In genomic region chr9:97038909-97039781, GRCh38 we compare ENCODE assay signal across 8 cellular contexts. TPM values are rescaled to one million over a fixed set of nuclear protein-coding genes. Genes with fewer than 3 reads are reported as not detected.
DNase-seq lines count a peak whose midpoint lies in the region; ATAC-seq and TF ChIP-seq lines count a peak whose summit lies in the region.

Gene CTSV (minus strand): TSS chr9:97039142. CDS start chr9:97038043, 1,099 bp downstream.

- no peak for TF ChIP-seq POLR2A in IMR-90 (IDR thresholded peaks at IDR 0.05; ENCODE audit: low read depth, low read length)

- H2BK5ac ChIP-seq in IMR-90 (ENCODE audit: low read depth, low read length, poor library complexity, severe bottlenecking): no peak within 1 kb of the TSS

- peaks cover 15% of the 10 kb centered on the region for H3K36me3 Mint-ChIP-seq in Calu3 (ENCODE audit: insufficient read depth, unreplicated experiment)
- no peaks in the 10 kb centered on the region for H3K36me3 Mint-ChIP-seq in natural killer cell
- H3K36me3 Mint-ChIP-seq in stimulated activated naive B cell treated with anti-CD40 and anti-IgM and Interleukin-4, amounts not matched to agents 10 μg/mL and 1 μg/mL and 100 μg/mL, for 72 hours: peaks cover 0 to 5% of the 10 kb centered on the region in 2 donors

- peak; percentile 97 for ATAC-seq in GM21529 (IDR thresholded peaks at IDR 0.05; ENCODE audit: unreplicated experiment)
- peak; percentile 100 for ATAC-seq in IMR-90 (ENCODE audit: low read depth)
- ATAC-seq in natural killer cell: peak; percentile 91 to 96 (median 96)
- ATAC-seq in stimulated activated naive B cell treated with anti-CD40 and anti-IgM and Interleukin-4, amounts not matched to agents 10 μg/mL and 1 μg/mL and 100 μg/mL, for 72 hours (replicated peaks): peak; percentile 98 to 99

- H2AFZ ChIP-seq in IMR-90 (replicated peaks; ENCODE audit: low read length, poor library complexity) (peak within 1 kb of the TSS; percentile 99), PC-9 (peak within 1 kb of the TSS; percentile 87)

- peak within 1 kb of the TSS; percentile 44 for H2AK9ac ChIP-seq in IMR-90 (replicated peaks; ENCODE audit: low read depth, low read length, poor library complexity)

- H3K27ac Mint-ChIP-seq in Calu3 (ENCODE audit: unreplicated experiment): peak within 1 kb of the TSS; percentile 44
- H3K27ac Mint-ChIP-seq in natural killer cell: no peak within 1 kb of the TSS
- peak within 1 kb of the TSS; percentile 16 for H3K27ac Mint-ChIP-seq in stimulated activated naive B cell treated with anti-CD40 and anti-IgM and Interleukin-4, amounts not matched to agents 10 μg/mL and 1 μg/mL and 100 μg/mL, for 72 hours

- no peak within 1 kb of the TSS for H2BK120ac ChIP-seq in IMR-90 (ENCODE audit: low read depth, low read length)

- no TSS peak for BruUV-seq in Calu3 (replicated peaks; lab: Mats Ljungman, UMichigan)
- BruUV-seq in IMR-90 (replicated peaks; lab: Mats Ljungman, UMichigan): no TSS peak
- BruUV-seq in PC-9 (replicated peaks; lab: Mats Ljungman, UMichigan): TSS peak; percentile 94

- in situ Hi-C loops in IMR-90 (cut with MboI; ENCODE audit: low sequenced_read_pairs): no loop called here

- TF ChIP-seq CTCF in Calu3 (IDR thresholded peaks at IDR 0.05; ENCODE audit: unreplicated experiment) (no peak), IMR-90 (conservative IDR thresholded peaks at IDR 0.05; ENCODE audit: low read depth, low read length) (no peak), PC-9 (conservative IDR thresholded peaks at IDR 0.05) (no peak), fibroblast of mammary gland (conservative IDR thresholded peaks at IDR 0.05; ENCODE audit: control insufficient read depth, insufficient read depth, low read depth, low read length) (no peak), natural killer cell (IDR thresholded peaks at IDR 0.05) (no peak)

- DNase-seq in Calu3 (peak; percentile 88), IMR-90 (peak; percentile 66), PC-9 (peak; percentile 80 to 97), activated T-helper 1 cell treated with Interleukin-2 at 50 U/mL for 16 hours (ENCODE audit: low read depth) (peak; percentile 41), fibroblast of mammary gland (ENCODE audit: low read depth) (peak; percentile 68), natural killer cell (peak; percentile 51)
- DNase-seq in stimulated activated naive B cell treated with anti-CD40 and anti-IgM and Interleukin-4, amounts not matched to agents 10 μg/mL and 1 μg/mL and 100 μg/mL, for 72 hours: peak; percentile 71

- H3K4me1 ChIP-seq in IMR-90 (ENCODE audit: control insufficient read depth, insufficient read depth, low read length): no peaks in the 10 kb centered on the region
- H3K4me1 ChIP-seq in PC-9 (replicated peaks; ENCODE audit: insufficient read depth): peaks cover 28% of the 10 kb centered on the region

- WGBS in IMR-90 (ENCODE audit: extremely low coverage in 2 of 2, insufficient read length in 1 of 2), 2 experiments: 0% methylated on average over 14 of the region's 60 CpGs; no CpG with 5 or more reads in 1 of the 2 experiments

- H2BK20ac ChIP-seq in IMR-90 (ENCODE audit: low read depth, low read length): no peak within 1 kb of the TSS

- no peaks in the 10 kb centered on the region for H3K9me2 ChIP-seq in PC-9 (ENCODE audit: insufficient read depth)

- H2BK15ac ChIP-seq in IMR-90 (ENCODE audit: low read depth, low read length): no peak within 1 kb of the TSS

- H4K20me1 ChIP-seq in IMR-90 (ENCODE audit: insufficient read depth, low read length) (no peaks in the 10 kb centered on the region), PC-9 (ENCODE audit: insufficient read depth) (no peaks in the 10 kb centered on the region)

- dilution Hi-C loops in IMR-90 (cut with HindIII; ENCODE audit: low sequenced_read_pairs, unreplicated experiment): no loop called here

- no peak within 1 kb of the TSS for H2AK5ac ChIP-seq in IMR-90 (ENCODE audit: low read depth, low read length)

- H3K9me3 Mint-ChIP-seq in Calu3 (ENCODE audit: low read depth, unreplicated experiment) (no peaks in the 10 kb centered on the region), natural killer cell (no peaks in the 10 kb centered on the region)
- H3K9me3 Mint-ChIP-seq in stimulated activated naive B cell treated with anti-CD40 and anti-IgM and Interleukin-4, amounts not matched to agents 10 μg/mL and 1 μg/mL and 100 μg/mL, for 72 hours: peaks cover 0 to 4% of the 10 kb centered on the region in 2 donors

- H3K4me3 ChIP-seq in IMR-90 (ENCODE audit: insufficient read depth, low read depth, low read length) (peak within 1 kb of the TSS; percentile 50), PC-9 (peak within 1 kb of the TSS; percentile 60), fibroblast of mammary gland (ENCODE audit: control insufficient read depth, low read depth, low read length) (peak within 1 kb of the TSS; percentile 55)

- intact Hi-C loops in Calu3 (cut with micrococcal nuclease; ENCODE audit: unreplicated experiment) (no loop called here), IMR-90 (cut with micrococcal nuclease) (no loop called here), PC-9 (cut with micrococcal nuclease; ENCODE audit: unreplicated experiment) (no loop called here), natural killer cell (cut with micrococcal nuclease) (no loop called here)

- H3K27me3 ChIP-seq in IMR-90 (ENCODE audit: control insufficient read depth, insufficient read depth, low read length) (peaks cover 11% of the 10 kb centered on the region), PC-9 (ENCODE audit: insufficient read depth, low read depth) (no peaks in the 10 kb centered on the region)

- H3K56ac ChIP-seq in IMR-90 (ENCODE audit: extremely low read depth, insufficient read depth, low read length): no peak within 1 kb of the TSS

- H3K4ac ChIP-seq in IMR-90 (ENCODE audit: low read depth, low read length): no peak within 1 kb of the TSS

- H3K27ac ChIP-seq in IMR-90 (ENCODE audit: insufficient read depth, low read length): no peak within 1 kb of the TSS
- no peak within 1 kb of the TSS for H3K27ac ChIP-seq in PC-9

- no peak within 1 kb of the TSS for H4K5ac ChIP-seq in IMR-90 (ENCODE audit: low read depth, low read length)

- no peak for TF ChIP-seq RAD21 in IMR-90 (IDR thresholded peaks at IDR 0.05; ENCODE audit: low read length)

- H4K8ac ChIP-seq in IMR-90 (ENCODE audit: low read depth in 2 of 2, low read length in 2 of 2): peak within 1 kb of the TSS in 1 of 2 experiments; percentile 2; a peak in 1 of 4 replicates

- no peak within 1 kb of the TSS for H3K9ac ChIP-seq in IMR-90 (ENCODE audit: low read depth, low read length)

- POLR2A ChIA-PET in IMR-90 (lab: Charles Lee; ENCODE audit: unreplicated experiment) (interaction anchor here (0.6 kb wide), 2 partner anchors 25 to 700 kb away, joined by 4 to 5 read pairs; no protein-coding TSS in a partner anchor), PC-9 (lab: Charles Lee; ENCODE audit: unreplicated experiment) (interaction anchor here (0.5 to 0.9 kb wide), 6 partner anchors 34 to 462 kb away, joined by 3 to 17 read pairs (median 6); partner anchors contain the start of gene TMOD1)

- no peaks in the 10 kb centered on the region for H3K79me1 ChIP-seq in IMR-90 (ENCODE audit: low read depth in 1 of 2, low read length in 2 of 2)

- H3K79me2 ChIP-seq in PC-9 (ENCODE audit: low read depth): no peaks in the 10 kb centered on the region

- H3K36me3 ChIP-seq in IMR-90 (ENCODE audit: control insufficient read depth, insufficient read depth, low read length): no peaks in the 10 kb centered on the region
- H3K36me3 ChIP-seq in PC-9 (ENCODE audit: low read depth): no peaks in the 10 kb centered on the region

- H3K27me3 Mint-ChIP-seq in Calu3 (ENCODE audit: unreplicated experiment) (no peaks in the 10 kb centered on the region), natural killer cell (ENCODE audit: low read depth in 2 of 2) (peaks cover 40 to 55% of the 10 kb centered on the region in 2 donors)
- H3K27me3 Mint-ChIP-seq in stimulated activated naive B cell treated with anti-CD40 and anti-IgM and Interleukin-4, amounts not matched to agents 10 μg/mL and 1 μg/mL and 100 μg/mL, for 72 hours: peaks cover 47 to 54% of the 10 kb centered on the region in 2 donors

- no peak within 1 kb of the TSS for H3K14ac ChIP-seq in IMR-90 (replicated peaks; ENCODE audit: low read depth, low read length)

- peaks cover 21% of the 10 kb centered on the region for H3K4me1 Mint-ChIP-seq in Calu3 (ENCODE audit: low read depth, unreplicated experiment)
- H3K4me1 Mint-ChIP-seq in natural killer cell: peaks cover 5 to 10% of the 10 kb centered on the region in 2 donors
- peaks cover 6 to 10% of the 10 kb centered on the region in 2 donors for H3K4me1 Mint-ChIP-seq in stimulated activated naive B cell treated with anti-CD40 and anti-IgM and Interleukin-4, amounts not matched to agents 10 μg/mL and 1 μg/mL and 100 μg/mL, for 72 hours

- no peak within 1 kb of the TSS for H4K91ac ChIP-seq in IMR-90 (ENCODE audit: insufficient read depth, low read depth, low read length)

- no peaks in the 10 kb centered on the region for H3K9me1 ChIP-seq in IMR-90 (ENCODE audit: insufficient read depth, low read length)

- 0 out of 2 replicates have a peak within 1 kb of the TSS, but pooled peaks have one; percentile 33 for H3K23ac ChIP-seq in IMR-90 (ENCODE audit: low read depth, low read length)

- no peaks in the 10 kb centered on the region for H3K9me3 ChIP-seq in IMR-90 (ENCODE audit: control insufficient read depth, insufficient read depth, low read length)
- H3K9me3 ChIP-seq in PC-9 (ENCODE audit: insufficient read depth, low read depth): no peaks in the 10 kb centered on the region

- CTCF ChIA-PET in Calu3 (lab: Charles Lee) (interaction anchor here (0.6 kb wide), 2 partner anchors 342 to 378 kb away, joined by 3 to 4 read pairs; no protein-coding TSS in a partner anchor), IMR-90 (lab: Yijun Ruan, JAX) (no interaction called here), PC-9 (lab: Charles Lee) (interaction anchor here (0.6 kb wide), 1 partner anchor 734 kb away, joined by 3 read pairs; no protein-coding TSS in a partner anchor)

- peak within 1 kb of the TSS; percentile 89 for H3K4me2 ChIP-seq in IMR-90 (ENCODE audit: low read depth, low read length)
- peak within 1 kb of the TSS; percentile 86 for H3K4me2 ChIP-seq in PC-9

- H3K18ac ChIP-seq in IMR-90 (ENCODE audit: low read depth, low read length): no peak within 1 kb of the TSS

- H3F3A ChIP-seq in PC-9 (ENCODE audit: insufficient read depth, low read depth): peaks cover 19% of the 10 kb centered on the region

- H3K4me3 Mint-ChIP-seq in Calu3 (ENCODE audit: low read depth, unreplicated experiment) (peak within 1 kb of the TSS; percentile 91), natural killer cell (peak within 1 kb of the TSS; percentile 66)
- peak within 1 kb of the TSS; percentile 89 to 91 for H3K4me3 Mint-ChIP-seq in stimulated activated naive B cell treated with anti-CD40 and anti-IgM and Interleukin-4, amounts not matched to agents 10 μg/mL and 1 μg/mL and 100 μg/mL, for 72 hours

TF ChIP-seq in IMR-90, 13 proteins besides CTCF, POLR2A, EP300 and RAD21 (continues in another document):
- TF ChIP-seq CHD1 (IDR thresholded peaks at IDR 0.05; ENCODE audit: low read depth, low read length): no peak

RNA-seq across cellular contexts. Expression of gene CTSV, which starts in this region (rescaled TPM):
- total RNA-seq in Calu3 (2022): 21.4 and 23.3 TPM in 2 replicates
- 0.54 and 0.56 TPM in 2 replicates for total RNA-seq in IMR-90 (2012; rRNA removed)
- 0.53 and 0.75 TPM in 2 replicates for polyA plus RNA-seq in IMR-90 (2012; rRNA removed)
- polyA plus RNA-seq in IMR-90 (2012; cell fraction: cytosol; rRNA removed): 0.19 and 0.69 TPM in 2 replicates
- 0.19 TPM in 1 of 2 replicates, not detected in the other for polyA plus RNA-seq in IMR-90 (2012; cell fraction: nucleus; rRNA removed; ENCODE audit: low replicate concordance)
- 47.3 and 65.2 TPM in 2 replicates for total RNA-seq in PC-9 (2021)
- total RNA-seq in natural killer cell: under 1 TPM in 1 of 3 donors, not detected in 2; 0.05 TPM

Comparison
In these comparisons a context has a peak if more than half of its experiments do, and no peak if none do; other contexts are left out.
1. RNA of gene CTSV (total RNA-seq): 47.3 to 65.2 TPM in PC-9 and 21.4 to 23.3 TPM in Calu3; 0.54 to 0.56 TPM in IMR-90 and 0.05 TPM in natural killer cell; every median in the first group is over 10 times any median in the second.
2. Peak in DNase-seq, ATAC-seq, H3K4me3 ChIP-seq and H3K4me2 ChIP-seq in IMR-90; RNA of the gene not detected or under 1 TPM.
3. Peak in DNase-seq and ATAC-seq in natural killer cell; RNA of the gene not detected or under 1 TPM.
4. H3K27ac Mint-ChIP-seq: peak in Calu3 (single experiment) and stimulated activated naive B cell treated with anti-CD40 and anti-IgM and Interleukin-4, amounts not matched to agents 10 μg/mL and 1 μg/mL and 100 μg/mL, for 72 hours (single experiment); none in natural killer cell (0 of 2).
5. Peak in every context shown above with its lines, with median percentiles within 50 percentile points of each other: DNase-seq, H3K4me3 Mint-ChIP-seq, ATAC-seq and H3K4me3 ChIP-seq.